Comparison of ENCODE assay signal across 11 cellular contexts in genomic region chr1:67645495-67646144, GRCh38. TPM values are rescaled to one million over a fixed set of nuclear protein-coding genes. Genes with fewer than 3 reads are reported as not detected.
DNase-seq lines count a peak whose midpoint lies in the region; TF ChIP-seq lines count a peak whose summit lies in the region.
"Had no signal": no experiment of that assay in that cellular context is flagged by ENCODE, and none has a peak within 500 bp of the region (broad histone marks: within the 10 kb centered on the region; RNA-seq: fewer than 3 reads in every experiment).

No MANE protein-coding gene starts in this region.

- no peaks in the 10 kb centered on the region for H3K36me3 ChIP-seq in osteoblast (ENCODE audit: insufficient read depth, low read length)

- H3K79me2 ChIP-seq in osteoblast (ENCODE audit: insufficient read depth, low read length), result no peaks in the 10 kb centered on the region

- H3K4me3 ChIP-seq in fibroblast of mammary gland (ENCODE audit: control insufficient read depth, low read depth, low read length) (no peak overlapping the region), osteoblast (ENCODE audit: insufficient read depth, low read length) (no peak overlapping the region)

- DNase-seq in DMS 273 treated with DMSO at 0.1 percent for 48 hours (lab: John Stamatoyannopoulos, UW), result peak; percentile 56
- peak; percentile 77 for DNase-seq in NCI-H446 treated with DMSO at 0.1 percent for 48 hours (lab: John Stamatoyannopoulos, UW)
- DNase-seq in fibroblast of mammary gland (ENCODE audit: low read depth), result peak; percentile 91
- DNase-seq in osteoblast (ENCODE audit: insufficient read length, low spot score, missing footprints), result peak; percentile 22
- DNase-seq in DMS114 treated with DMSO at 0.1 percent for 48 hours (lab: John Stamatoyannopoulos, UW; ENCODE audit: unreplicated experiment), result no peak
- no peak for DNase-seq in amniotic stem cell (lab: John Stamatoyannopoulos, UW)
- DNase-seq in stimulated activated CD4-positive, alpha-beta T cell treated with anti-CD3 and anti-CD28 coated beads, Interleukin-4, amount 100 ng/mL, for 24 hours, result no peak
- DNase-seq in Kasumi-1 (lab: John Stamatoyannopoulos, UW), result no peak
- DNase-seq: activated naive CD4-positive, alpha-beta T cell; CD8-positive, alpha-beta T cell; NK-92 treated with Interleukin-12 subunit alpha and Interleukin-12 subunit beta, amount 100 ng/mL, for 24 hours had no signal

- H3K9me3 ChIP-seq in osteoblast (ENCODE audit: low read depth, low read length), result no peaks in the 10 kb centered on the region

- H3K27me3 ChIP-seq in osteoblast (ENCODE audit: insufficient read depth, low read length), result no peaks in the 10 kb centered on the region

- peaks cover 27% of the 10 kb centered on the region for H3K4me1 ChIP-seq in osteoblast (ENCODE audit: insufficient read depth, low read length)

- TF ChIP-seq CTCF in fibroblast of mammary gland (conservative IDR thresholded peaks at IDR 0.05; ENCODE audit: control insufficient read depth, insufficient read depth, low read depth, low read length) (no peak), osteoblast (IDR thresholded peaks at IDR 0.05; ENCODE audit: extremely low read depth, low read depth, low read length) (no peak)

- peak overlapping the region; percentile 20 for H3K27ac ChIP-seq in osteoblast (ENCODE audit: low read depth, low read length)

- H4K20me1 ChIP-seq in osteoblast (ENCODE audit: insufficient read depth, low read length), result no peaks in the 10 kb centered on the region

- H2AFZ ChIP-seq in osteoblast (ENCODE audit: low read length), result peak overlapping the region; percentile 29

- H3K4me2 ChIP-seq in osteoblast (ENCODE audit: insufficient read depth, low read length), result no peak overlapping the region

RNA-seq across cellular contexts. Expression of gene GADD45A, which starts 39.4 kb away (rescaled TPM):
- total RNA-seq in osteoblast, result 48.0 and 48.9 TPM in 2 replicates

Comparison
In these comparisons a context has a peak if more than half of its experiments do, and no peak if none do; other contexts are left out.
1. DNase-seq: peak in DMS 273 treated with DMSO at 0.1 percent for 48 hours (single experiment), NCI-H446 treated with DMSO at 0.1 percent for 48 hours (single experiment), fibroblast of mammary gland (single experiment) and osteoblast (single experiment); none in DMS114 treated with DMSO at 0.1 percent for 48 hours (single experiment), amniotic stem cell (single experiment), stimulated activated CD4-positive, alpha-beta T cell treated with anti-CD3 and anti-CD28 coated beads, Interleukin-4, amount 100 ng/mL, for 24 hours (single experiment) and Kasumi-1 (0 of 2).